In the genomic region with DNA sequence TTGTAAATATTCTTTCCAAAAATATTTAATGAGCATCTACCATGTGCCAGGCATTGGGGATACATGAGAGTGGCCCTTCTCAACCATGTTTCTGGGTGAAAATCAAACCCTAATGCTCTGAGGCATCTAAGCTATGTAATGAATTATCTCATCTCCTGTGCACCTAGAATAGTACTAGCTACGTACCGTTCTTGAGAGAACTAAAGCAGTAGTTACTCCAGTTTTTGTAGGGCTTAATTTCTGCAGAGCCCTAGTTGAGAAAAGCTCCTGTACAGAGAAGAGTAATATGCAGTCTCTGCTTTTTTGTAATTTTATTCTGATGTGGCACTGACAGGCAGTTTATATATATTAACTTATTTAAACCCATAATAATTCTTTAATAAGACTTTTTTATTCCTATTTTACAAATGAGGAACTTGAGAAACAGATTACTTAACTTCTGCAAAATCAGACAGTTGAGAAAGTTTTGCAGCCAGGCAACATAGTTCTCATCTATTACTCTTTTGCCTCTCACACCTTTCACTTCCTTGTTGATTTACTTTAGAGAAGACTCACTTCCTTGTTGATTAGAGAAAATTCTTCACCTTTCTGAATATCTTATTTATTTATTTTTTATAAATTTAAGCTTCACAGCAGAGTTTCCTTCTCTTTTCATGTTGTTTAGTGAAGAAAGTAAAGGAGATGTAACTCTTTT, we compare ENCODE assay signal across 8 cellular contexts. TPM values are rescaled to one million over a fixed set of nuclear protein-coding genes. Genes with fewer than 3 reads are reported as not detected.
DNase-seq lines count a peak whose midpoint lies in the region; ATAC-seq and TF ChIP-seq lines count a peak whose summit lies in the region.

No MANE protein-coding gene starts in this region.

- H3K27me3 ChIP-seq in left lung: no peaks in the 10 kb centered on the region

- H3K9me3 Mint-ChIP-seq in activated CD4-positive, alpha-beta T cell treated with anti-CD3 and anti-CD28 coated beads for 36 hours (ENCODE audit: low read depth): peaks cover 3% of the 10 kb centered on the region
- H3K9me3 Mint-ChIP-seq in activated T-helper 1 cell treated with anti-CD3 and anti-CD28 coated beads, Interleukin-12 subunit alpha, Interleukin-12 subunit beta, Interleukin-2, Interleukin-4 antibody, amounts not matched to agents 30 ng/mL and 10 ng/mL and 1 ng/mL, durations not matched to agents 14 hours and 24 hours and 36 hours: peaks cover 3% of the 10 kb centered on the region
- no peaks in the 10 kb centered on the region for H3K9me3 Mint-ChIP-seq in stimulated activated effector memory CD8-positive, alpha-beta T cell treated with anti-CD3 and anti-CD28 coated beads, Interleukin-12 subunit alpha, Interleukin-12 subunit beta, amount 100 ng/mL, for 72 hours

- H3K27ac ChIP-seq in left lung: peak overlapping the region in 1 of 2 donors; percentile 95

- H3K4me3 ChIP-seq in left lung: peak overlapping the region in 1 of 2 donors; percentile 87

- POLR2A ChIA-PET in activated CD4-positive, alpha-beta T cell treated with anti-CD3 and anti-CD28 coated beads for 36 hours (lab: Charles Lee): no interaction called here

- intact Hi-C loops in activated CD4-positive, alpha-beta T cell treated with anti-CD3 and anti-CD28 coated beads for 36 hours (cut with DNase I, micrococcal nuclease): no loop called here
- intact Hi-C loops in activated T-helper 1 cell treated with anti-CD3 and anti-CD28 coated beads, Interleukin-12 subunit alpha, Interleukin-12 subunit beta, Interleukin-2, Interleukin-4 antibody, amounts not matched to agents 30 ng/mL and 10 ng/mL and 1 ng/mL, durations not matched to agents 14 hours and 24 hours and 36 hours (cut with micrococcal nuclease): no loop called here
- intact Hi-C loops in left lung (cut with DNase I): no loop called here

- no peaks in the 10 kb centered on the region for H3K36me3 ChIP-seq in left lung

- H3K4me3 Mint-ChIP-seq in activated CD4-positive, alpha-beta T cell treated with anti-CD3 and anti-CD28 coated beads for 36 hours: peak overlapping the region; percentile 97
- peak overlapping the region; percentile 32 for H3K4me3 Mint-ChIP-seq in activated T-helper 1 cell treated with anti-CD3 and anti-CD28 coated beads, Interleukin-12 subunit alpha, Interleukin-12 subunit beta, Interleukin-2, Interleukin-4 antibody, amounts not matched to agents 30 ng/mL and 10 ng/mL and 1 ng/mL, durations not matched to agents 14 hours and 24 hours and 36 hours
- peak overlapping the region; percentile 94 for H3K4me3 Mint-ChIP-seq in stimulated activated effector memory CD8-positive, alpha-beta T cell treated with anti-CD3 and anti-CD28 coated beads, Interleukin-12 subunit alpha, Interleukin-12 subunit beta, amount 100 ng/mL, for 72 hours

- H3K27me3 Mint-ChIP-seq in activated CD4-positive, alpha-beta T cell treated with anti-CD3 and anti-CD28 coated beads for 36 hours: no peaks in the 10 kb centered on the region
- peaks cover 2% of the 10 kb centered on the region for H3K27me3 Mint-ChIP-seq in activated T-helper 1 cell treated with anti-CD3 and anti-CD28 coated beads, Interleukin-12 subunit alpha, Interleukin-12 subunit beta, Interleukin-2, Interleukin-4 antibody, amounts not matched to agents 30 ng/mL and 10 ng/mL and 1 ng/mL, durations not matched to agents 14 hours and 24 hours and 36 hours (ENCODE audit: insufficient read depth)

- peaks cover 34 to 62% of the 10 kb centered on the region in 2 donors for H3K4me1 ChIP-seq in left lung

- no peak for ATAC-seq in activated CD4-positive, alpha-beta T cell treated with anti-CD3 and anti-CD28 coated beads for 36 hours
- peak; percentile 26 for ATAC-seq in HG03139 (IDR thresholded peaks at IDR 0.05; ENCODE audit: unreplicated experiment)
- no peak for ATAC-seq in stimulated activated effector memory CD8-positive, alpha-beta T cell treated with anti-CD3 and anti-CD28 coated beads, Interleukin-12 subunit alpha, Interleukin-12 subunit beta, amount 100 ng/mL, for 72 hours
- no peak for ATAC-seq in left lung

- peaks cover 11% of the 10 kb centered on the region for H3K36me3 Mint-ChIP-seq in activated CD4-positive, alpha-beta T cell treated with anti-CD3 and anti-CD28 coated beads for 36 hours (ENCODE audit: low read depth)
- H3K36me3 Mint-ChIP-seq in activated T-helper 1 cell treated with anti-CD3 and anti-CD28 coated beads, Interleukin-12 subunit alpha, Interleukin-12 subunit beta, Interleukin-2, Interleukin-4 antibody, amounts not matched to agents 30 ng/mL and 10 ng/mL and 1 ng/mL, durations not matched to agents 14 hours and 24 hours and 36 hours (ENCODE audit: low read depth): peaks cover 11% of the 10 kb centered on the region
- H3K36me3 Mint-ChIP-seq in stimulated activated effector memory CD8-positive, alpha-beta T cell treated with anti-CD3 and anti-CD28 coated beads, Interleukin-12 subunit alpha, Interleukin-12 subunit beta, amount 100 ng/mL, for 72 hours: peaks cover 16% of the 10 kb centered on the region

- no peak for TF ChIP-seq CTCF in left lung (IDR thresholded peaks at IDR 0.05)

- no peak overlapping the region for H3K27ac Mint-ChIP-seq in activated CD4-positive, alpha-beta T cell treated with anti-CD3 and anti-CD28 coated beads for 36 hours
- H3K27ac Mint-ChIP-seq in activated T-helper 1 cell treated with anti-CD3 and anti-CD28 coated beads, Interleukin-12 subunit alpha, Interleukin-12 subunit beta, Interleukin-2, Interleukin-4 antibody, amounts not matched to agents 30 ng/mL and 10 ng/mL and 1 ng/mL, durations not matched to agents 14 hours and 24 hours and 36 hours: no peak overlapping the region
- H3K27ac Mint-ChIP-seq in stimulated activated effector memory CD8-positive, alpha-beta T cell treated with anti-CD3 and anti-CD28 coated beads, Interleukin-12 subunit alpha, Interleukin-12 subunit beta, amount 100 ng/mL, for 72 hours: peak overlapping the region; percentile 20

- no peak for DNase-seq in activated CD4-positive, alpha-beta T cell treated with anti-CD3 and anti-CD28 coated beads for 36 hours
- DNase-seq in activated CD4-positive, alpha-beta T cell treated with anti-CD3 and anti-CD28 coated beads, Interleukin-2, amount 50 U/mL, for 48 hours: no peak
- DNase-seq in activated T-helper 1 cell treated with anti-CD3 and anti-CD28 coated beads, Interleukin-12 subunit alpha, Interleukin-12 subunit beta, Interleukin-2, Interleukin-4 antibody, amounts not matched to agents 30 ng/mL and 10 ng/mL and 1 ng/mL, durations not matched to agents 14 hours and 24 hours and 36 hours (ENCODE audit: low spot score): no peak
- no peak for DNase-seq in stimulated activated effector memory CD8-positive, alpha-beta T cell treated with anti-CD3 and anti-CD28 coated beads, Interleukin-12 subunit alpha, Interleukin-12 subunit beta, amount 100 ng/mL, for 72 hours (ENCODE audit: low spot score in 2 of 2)
- DNase-seq in NCI-H526 (lab: John Stamatoyannopoulos, UW): no peak
- DNase-seq in left lung: no peak
- no peak for DNase-seq in DMS79 (lab: John Stamatoyannopoulos, UW)

- CTCF ChIA-PET in activated CD4-positive, alpha-beta T cell treated with anti-CD3 and anti-CD28 coated beads for 36 hours (lab: Charles Lee): no interaction called here

- no peaks in the 10 kb centered on the region for H3K9me3 ChIP-seq in left lung

- peaks cover 44% of the 10 kb centered on the region for H3K4me1 Mint-ChIP-seq in activated CD4-positive, alpha-beta T cell treated with anti-CD3 and anti-CD28 coated beads for 36 hours
- H3K4me1 Mint-ChIP-seq in activated T-helper 1 cell treated with anti-CD3 and anti-CD28 coated beads, Interleukin-12 subunit alpha, Interleukin-12 subunit beta, Interleukin-2, Interleukin-4 antibody, amounts not matched to agents 30 ng/mL and 10 ng/mL and 1 ng/mL, durations not matched to agents 14 hours and 24 hours and 36 hours (ENCODE audit: low read depth): peaks cover 35% of the 10 kb centered on the region
- peaks cover 49% of the 10 kb centered on the region for H3K4me1 Mint-ChIP-seq in stimulated activated effector memory CD8-positive, alpha-beta T cell treated with anti-CD3 and anti-CD28 coated beads, Interleukin-12 subunit alpha, Interleukin-12 subunit beta, amount 100 ng/mL, for 72 hours

RNA-seq across cellular contexts. Expression of gene SPOPL, which starts 3.1 kb away (rescaled TPM):
- 10 to 100 TPM in 1 of 2 experiments, 1 to 10 TPM in 1; 9.4 to 10.8 TPM for total RNA-seq in activated CD4-positive, alpha-beta T cell treated with anti-CD3 and anti-CD28 coated beads for 36 hours
- total RNA-seq in activated T-helper 1 cell treated with anti-CD3 and anti-CD28 coated beads, Interleukin-12 subunit alpha, Interleukin-12 subunit beta, Interleukin-2, Interleukin-4 antibody, amounts not matched to agents 30 ng/mL and 10 ng/mL and 1 ng/mL, durations not matched to agents 14 hours and 24 hours and 36 hours: 19.6 and 20.2 TPM in 2 replicates
- total RNA-seq in left lung: 10 to 100 TPM; 24.7 to 29.4 TPM

Comparison
In these comparisons a context has a peak if more than half of its experiments do, and no peak if none do; other contexts are left out.
1. H3K4me3 Mint-ChIP-seq: peak in every context shown above with its lines; median percentile 97 in activated CD4-positive, alpha-beta T cell treated with anti-CD3 and anti-CD28 coated beads for 36 hours; 94 in stimulated activated effector memory CD8-positive, alpha-beta T cell treated with anti-CD3 and anti-CD28 coated beads, Interleukin-12 subunit alpha, Interleukin-12 subunit beta, amount 100 ng/mL, for 72 hours; 32 in activated T-helper 1 cell treated with anti-CD3 and anti-CD28 coated beads, Interleukin-12 subunit alpha, Interleukin-12 subunit beta, Interleukin-2, Interleukin-4 antibody, amounts not matched to agents 30 ng/mL and 10 ng/mL and 1 ng/mL, durations not matched to agents 14 hours and 24 hours and 36 hours.